ENCODE assay signal across 24 cellular contexts in the genomic region with DNA sequence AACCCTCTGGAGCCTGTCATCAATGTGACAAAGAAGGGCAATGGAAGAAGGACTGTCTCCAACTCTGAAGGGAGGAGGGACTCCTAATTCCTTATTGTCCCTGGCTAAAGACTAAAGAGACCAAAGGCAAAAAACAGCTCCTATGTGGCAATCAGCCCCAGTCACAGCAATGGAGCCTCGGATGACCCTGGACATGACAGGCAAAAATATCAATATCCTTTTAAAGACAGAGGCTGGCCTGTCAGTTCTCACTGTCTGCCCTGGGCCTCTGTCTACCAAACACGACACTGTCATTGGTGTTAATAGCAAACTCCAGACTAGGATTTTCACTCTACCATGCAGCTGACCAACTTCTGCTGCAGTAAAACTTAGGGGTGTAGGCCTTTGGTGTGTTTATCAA. TPM values are rescaled to one million over a fixed set of nuclear protein-coding genes. Genes with fewer than 3 reads are reported as not detected.
"Had no signal": no experiment of that assay in that cellular context is flagged by ENCODE, and none has a peak within 500 bp of the region (broad histone marks: within the 10 kb centered on the region; RNA-seq: fewer than 3 reads in every experiment).

No MANE protein-coding gene starts in this region.

- H3K27ac ChIP-seq: brain microvascular endothelial cell, ovary, tibial nerve, uterus, WERI-Rb-1 had no signal

- H3K4me3 Mint-ChIP-seq: activated naive CD8-positive, alpha-beta T cell treated with anti-CD3 and anti-CD28 coated beads, Interleukin-2, amount 10 ng/mL, durations not matched to agents 7 days and 5 days; activated T-helper 1 cell treated with anti-CD3 and anti-CD28 coated beads, Interleukin-12 subunit alpha, Interleukin-12 subunit beta, Interleukin-2, Interleukin-4 antibody, amounts not matched to agents 30 ng/mL and 10 ng/mL and 1 ng/mL, durations not matched to agents 14 hours and 24 hours and 36 hours; neural crest cell had no signal

- DNase-seq: activated CD4-positive, alpha-beta T cell treated with anti-CD3 and anti-CD28 coated beads, Interleukin-2, amount 50 U/mL, for 48 hours; activated naive CD8-positive, alpha-beta T cell treated with anti-CD3 and anti-CD28 coated beads, Interleukin-2, amount 10 ng/mL, durations not matched to agents 7 days and 5 days; activated T-cell treated with anti-CD3 and anti-CD28 coated beads for 4 hours; amygdala; brain microvascular endothelial cell; cortex of kidney; heart left ventricle; mesenchymal stem cell; mucosa of descending colon; naive B cell; ovary; stimulated activated CD4-positive, alpha-beta T cell treated with anti-CD3 and anti-CD28 coated beads, Interleukin-12 subunit alpha, Interleukin-12 subunit beta, amount 100 ng/mL, for 4 hours; stimulated activated CD4-positive, alpha-beta T cell treated with anti-CD3 and anti-CD28 coated beads, Interleukin-1b, Interleukin-23, amount 100 ng/mL, for 48 hours; stimulated activated CD8-positive, alpha-beta memory T cell treated with anti-CD3 and anti-CD28 coated beads, Interleukin-4, amount 100 ng/mL, for 48 hours; stimulated activated naive CD4-positive, alpha-beta T cell; substantia nigra; SW 1271; uterus; WERI-Rb-1 had no signal

- H3K27ac Mint-ChIP-seq: activated naive CD8-positive, alpha-beta T cell treated with anti-CD3 and anti-CD28 coated beads, Interleukin-2, amount 10 ng/mL, durations not matched to agents 7 days and 5 days had no signal

- H3K36me3 ChIP-seq: brain microvascular endothelial cell, heart left ventricle, ovary, tibial nerve, uterus, WERI-Rb-1 had no signal

- H3K36me3 Mint-ChIP-seq: naive B cell had no signal

- H3K4me3 ChIP-seq: heart left ventricle, mucosa of descending colon, ovary, tibial nerve, uterus had no signal

- H3K27me3 ChIP-seq: brain microvascular endothelial cell, heart left ventricle, ovary, tibial nerve, uterus had no signal

- H3K9me3 ChIP-seq: heart left ventricle, mucosa of descending colon, ovary, tibial nerve, uterus had no signal

- H3K4me1 ChIP-seq: uterus had no signal

- H3K27me3 Mint-ChIP-seq: activated naive CD8-positive, alpha-beta T cell treated with anti-CD3 and anti-CD28 coated beads, Interleukin-2, amount 10 ng/mL, durations not matched to agents 7 days and 5 days had no signal

RNA-seq across cellular contexts. Expression of a gene that starts 38.0 kb away (rescaled TPM):
- total RNA-seq: activated T-helper 1 cell treated with anti-CD3 and anti-CD28 coated beads, Interleukin-12 subunit alpha, Interleukin-12 subunit beta, Interleukin-2, Interleukin-4 antibody, amounts not matched to agents 30 ng/mL and 10 ng/mL and 1 ng/mL, durations not matched to agents 14 hours and 24 hours and 36 hours; frontal cortex; neural crest cell; T-helper 2 cell treated with Interferon-gamma antibody and Interleukin-4, amounts not matched to agents 100 ng/mL and 5 ng/mL, for 36 hours had no signal
